ENCODE assay signal across 8 cellular contexts in the genomic region with DNA sequence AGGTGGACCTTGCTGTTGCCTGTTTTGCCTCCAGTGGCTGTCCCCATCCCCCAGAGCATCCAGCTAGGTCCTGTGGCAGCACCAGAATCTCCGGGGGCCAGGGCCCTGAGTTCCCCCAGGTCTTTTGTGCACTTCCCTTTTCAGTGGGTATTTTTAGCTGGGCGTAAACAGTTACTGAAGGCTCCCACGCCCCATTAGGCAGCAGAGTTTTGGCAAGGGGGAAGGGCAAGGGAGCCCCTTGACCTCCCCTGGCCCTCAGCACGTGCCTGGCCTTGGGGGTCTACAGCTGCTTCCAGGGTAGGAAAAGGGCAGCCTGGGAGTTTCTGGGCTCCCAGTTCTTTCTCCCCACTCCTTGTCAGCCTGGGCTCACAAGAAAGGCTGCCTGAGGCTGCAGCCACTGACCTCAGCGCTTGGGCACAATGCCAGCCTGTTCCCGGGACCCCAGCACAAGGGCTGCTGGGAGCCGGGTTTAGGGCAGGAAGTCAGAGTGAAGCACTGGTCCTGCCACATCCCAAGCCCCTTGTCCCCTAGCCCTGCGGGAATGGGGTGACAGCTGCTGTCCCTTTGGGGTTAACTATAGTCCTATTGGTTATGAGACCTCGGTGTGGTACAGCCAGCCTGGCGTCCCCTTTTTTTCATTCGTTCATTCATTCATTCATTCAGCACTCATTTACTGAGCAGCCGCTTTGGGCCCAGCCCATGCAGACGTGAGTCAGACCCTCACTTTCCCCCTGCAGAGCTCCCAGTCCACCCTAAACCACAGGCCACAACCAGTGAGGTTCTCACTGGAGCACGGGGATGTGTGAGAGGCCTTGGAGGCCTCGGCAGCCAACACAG. TPM values are rescaled to one million over a fixed set of nuclear protein-coding genes. Genes with fewer than 3 reads are reported as not detected.
DNase-seq lines count a peak whose midpoint lies in the region; ATAC-seq and TF ChIP-seq lines count a peak whose summit lies in the region.

No MANE protein-coding gene starts in this region.

- no peak overlapping the region for H3K4me3 Mint-ChIP-seq in mesothelial cell of epicardium

- ATAC-seq in Right ventricle myocardium inferior (peak; percentile 24), HG02970 (IDR thresholded peaks at IDR 0.05; ENCODE audit: low FRiP score, unreplicated experiment) (no peak), HG02981 (IDR thresholded peaks at IDR 0.05; ENCODE audit: unreplicated experiment) (no peak)

- H3K27me3 Mint-ChIP-seq in mesothelial cell of epicardium (ENCODE audit: low read depth): no peaks in the 10 kb centered on the region

- peaks cover 28% of the 10 kb centered on the region for H3K4me1 Mint-ChIP-seq in mesothelial cell of epicardium

- TF ChIP-seq CTCF in mesothelial cell of epicardium (IDR thresholded peaks at IDR 0.05; ENCODE audit: unreplicated experiment): no peak

- intact Hi-C loops in Right ventricle myocardium inferior (cut with DNase I) (no loop called here), cardiac septum (cut with DNase I) (no loop called here)

- TF ChIP-seq POLR2A in Raji (IDR thresholded peaks at IDR 0.05; ENCODE audit: insufficient read depth, low read depth, low read length): 0 out of 2 replicates have a peak, but pooled peaks have one; percentile 15

- H3K27ac Mint-ChIP-seq in mesothelial cell of epicardium: peak overlapping the region; percentile 79

- no peaks in the 10 kb centered on the region for H3K9me3 Mint-ChIP-seq in mesothelial cell of epicardium

- H3K36me3 Mint-ChIP-seq in mesothelial cell of epicardium: no peaks in the 10 kb centered on the region

- DNase-seq in Right ventricle myocardium inferior (ENCODE audit: missing footprints) (peak; percentile 89), cardiac septum (ENCODE audit: low spot score) (no peak), cerebellum (ENCODE audit: low spot score) (peak; percentile 37), mesothelial cell of epicardium (ENCODE audit: low spot score in 2 of 2, unreplicated experiment in 2 of 2) (no peak), ureter (ENCODE audit: low spot score) (peak; percentile 73)

RNA-seq across cellular contexts. Expression of a gene that starts 8.4 kb away (rescaled TPM):
- total RNA-seq in Right ventricle myocardium inferior: 41.8 TPM
- total RNA-seq in cardiac septum: 29.5 TPM
- total RNA-seq in cerebellum: 21.9 TPM
- total RNA-seq in mesothelial cell of epicardium: 57.0 to 59.0 TPM (median 58.1 TPM) in 3 replicates
- total RNA-seq in ureter: 61.6 TPM

RNA-seq across cellular contexts. Expression of a gene that starts 22.3 kb away (rescaled TPM):
- total RNA-seq in Right ventricle myocardium inferior (21.9 TPM), cardiac septum (7.9 TPM), cerebellum (0.09 TPM), mesothelial cell of epicardium (0.16 to 0.65 TPM (median 0.35 TPM) in 3 replicates), ureter (not detected)

RNA-seq across cellular contexts. Expression of a gene that starts 36.1 kb away (rescaled TPM):
- 2.8 TPM for total RNA-seq in Right ventricle myocardium inferior
- total RNA-seq in cardiac septum: 0.67 TPM
- total RNA-seq in cerebellum: 1.00 TPM
- 0.14 TPM in 1 of 3 replicates, not detected in the others for total RNA-seq in mesothelial cell of epicardium
- total RNA-seq in ureter: not detected

RNA-seq across cellular contexts. Expression of a gene that starts 41.7 kb away (rescaled TPM):
- total RNA-seq in Right ventricle myocardium inferior (not detected), cardiac septum (not detected), cerebellum (not detected), mesothelial cell of epicardium (0.09 TPM in 1 of 3 replicates, not detected in the others), ureter (not detected)

RNA-seq across cellular contexts. Expression of a gene that starts 52.7 kb away (rescaled TPM):
- total RNA-seq in Right ventricle myocardium inferior: 42.3 TPM
- total RNA-seq in cardiac septum: 25.6 TPM
- total RNA-seq in cerebellum: 38.7 TPM
- total RNA-seq in mesothelial cell of epicardium: 30.9 to 34.8 TPM (median 32.6 TPM) in 3 replicates
- total RNA-seq in ureter: 54.8 TPM

Comparison
In these comparisons a context has a peak if more than half of its experiments do, and no peak if none do; other contexts are left out.
1. DNase-seq: peak in Right ventricle myocardium inferior (single experiment), cerebellum (single experiment) and ureter (single experiment); none in cardiac septum (single experiment) and mesothelial cell of epicardium (0 of 2).